Comparison of ENCODE assay signal across 9 cellular contexts in the genomic region with DNA sequence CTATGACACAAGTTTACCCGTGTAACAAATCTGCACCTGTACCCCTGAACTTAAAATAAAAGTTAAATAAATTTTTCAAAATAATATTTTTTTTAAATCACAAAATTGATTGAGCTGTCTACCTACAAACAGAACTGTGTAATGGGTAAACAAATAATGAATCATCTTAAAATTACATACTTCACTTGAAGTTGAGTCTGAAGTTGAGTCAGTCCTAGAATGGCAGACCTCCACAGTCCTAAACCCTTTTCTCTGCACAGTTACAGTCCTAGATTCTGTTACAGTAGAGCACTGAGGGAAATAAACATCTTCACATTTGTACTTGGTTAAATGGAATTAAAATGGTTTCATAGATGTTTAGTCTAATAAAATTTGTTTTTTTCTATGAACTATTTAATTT.
"Had no signal": no experiment of that assay in that cellular context is flagged by ENCODE, and none has a peak within 500 bp of the region (broad histone marks: within the 10 kb centered on the region; RNA-seq: fewer than 3 reads in every experiment).

No MANE protein-coding gene starts in this region.

- H2AFZ ChIP-seq: GM23338 had no signal

- H3K27ac Mint-ChIP-seq: GM23338, H9, IgD-negative memory B cell had no signal

- H3K4me2 ChIP-seq: GM23338 had no signal

- H3K27me3 Mint-ChIP-seq: IgD-negative memory B cell had no signal

- H3K9ac ChIP-seq: KMS-11 had no signal

- DNase-seq: H9, HCEC 1CT, KBM-7 had no signal

- H3K4me3 Mint-ChIP-seq: GM23338, H9, IgD-negative memory B cell had no signal

- H3K36me3 Mint-ChIP-seq: IgD-negative memory B cell had no signal

- H3K27ac ChIP-seq: KMS-11 had no signal

- H3K4me1 Mint-ChIP-seq: GM23338, H9, IgD-negative memory B cell had no signal

- H3K4me3 ChIP-seq: GM23338 had no signal

- H3K9me3 Mint-ChIP-seq: H9 had no signal

- FAIRE-seq: H1, H54, HepG2 had no signal

- ATAC-seq: GM23338, HepG2 had no signal
